ENCODE assay signal across 1 cellular context in genomic region chr10:33600381-33600780, GRCh38.
TF ChIP-seq lines count a peak whose summit lies in the region.

No MANE protein-coding gene starts in this region.

TF ChIP-seq in SK-N-SH, 30 proteins besides CTCF, POLR2A, EP300 and RAD21 (continued from another document):
- TF ChIP-seq ZBTB33 (IDR thresholded peaks at IDR 0.05; ENCODE audit: borderline replicate concordance, low read depth) (no peak), PBX3 (IDR thresholded peaks at IDR 0.05) (no peak), FOSL2 (IDR thresholded peaks at IDR 0.05; ENCODE audit: borderline replicate concordance, low read depth) (no peak), FOXM1 (IDR thresholded peaks at IDR 0.05; ENCODE audit: low read depth) (no peak), USF1 (IDR thresholded peaks at IDR 0.05; ENCODE audit: borderline replicate concordance, low read depth) (no peak), POLR2AphosphoS5 (IDR thresholded peaks at IDR 0.05; ENCODE audit: low read depth, low read length) (no peak), GABPA (IDR thresholded peaks at IDR 0.05; ENCODE audit: low read depth) (no peak), MEF2A (IDR thresholded peaks at IDR 0.05; ENCODE audit: borderline replicate concordance, low read depth) (no peak)
